22 cellular contexts compared by ENCODE assay signal in the genomic region with DNA sequence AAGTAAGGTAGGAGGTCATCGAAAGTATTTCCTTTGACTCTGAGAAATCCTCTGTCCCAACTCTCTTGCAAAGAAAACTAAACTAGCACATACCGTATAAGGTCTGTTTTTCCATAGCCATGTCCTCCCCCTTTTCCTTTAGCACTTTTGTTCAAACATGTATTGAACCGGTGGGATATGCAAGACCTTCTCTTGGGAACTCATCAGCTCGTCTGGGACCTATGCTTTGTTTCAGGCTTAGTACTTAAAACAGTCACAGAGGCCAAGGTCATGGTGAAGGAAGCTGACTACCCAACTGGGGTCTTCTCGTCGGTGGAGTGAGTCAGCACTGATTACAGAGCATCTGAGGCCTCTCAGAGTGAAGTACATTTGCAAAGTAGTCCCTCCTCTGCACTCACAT.
A peak's percentile ranks its signal among the peaks of the same experiment; 100 is the strongest.
DNase-seq lines count a peak whose midpoint lies in the region; ATAC-seq, FAIRE-seq and TF ChIP-seq lines count a peak whose summit lies in the region.
"Had no signal": no experiment of that assay in that cellular context is flagged by ENCODE, and none has a peak within 500 bp of the region (broad histone marks: within the 10 kb centered on the region; RNA-seq: fewer than 3 reads in every experiment).

No MANE protein-coding gene starts in this region.

- H3K27ac ChIP-seq in brain microvascular endothelial cell (no peak overlapping the region), stomach (no peak overlapping the region)
- H3K27ac ChIP-seq: HL-60, Peyer's patch, SJCRH30 had no signal

- H3K9me3 ChIP-seq in stomach, result no peaks in the 10 kb centered on the region
- H3K9me3 ChIP-seq: BE2C, Peyer's patch, SJCRH30 had no signal

- H3K27me3 ChIP-seq in brain microvascular endothelial cell (replicated peaks) (no peaks in the 10 kb centered on the region), stomach (peaks cover 0 to 3% (median 0%) of the 10 kb centered on the region in 3 donors)
- H3K27me3 ChIP-seq: BE2C, Peyer's patch, SJCRH30 had no signal

- no peak for ATAC-seq in GM21526 (IDR thresholded peaks at IDR 0.05; ENCODE audit: low FRiP score, unreplicated experiment)
- ATAC-seq in HG03025 (IDR thresholded peaks at IDR 0.05; ENCODE audit: low FRiP score, unreplicated experiment), result no peak
- ATAC-seq: GM12878 had no signal

- WGBS in stomach, 5 donors, result 70 to 80% (median 76%) methylated on average over 6 of the region's 6 CpGs

- FAIRE-seq in HTR-8/SVneo (lab: Jason Lieb, UNC), result peak; percentile 13
- FAIRE-seq: D721Med, GM12878 had no signal

- no peak for TF ChIP-seq EP300 in stomach (IDR thresholded peaks at IDR 0.05)

- H3K36me3 ChIP-seq in brain microvascular endothelial cell (replicated peaks), result no peaks in the 10 kb centered on the region
- no peaks in the 10 kb centered on the region for H3K36me3 ChIP-seq in stomach
- H3K36me3 ChIP-seq: BE2C, Peyer's patch, SJCRH30 had no signal

- TF ChIP-seq CTCF in brain microvascular endothelial cell (IDR thresholded peaks at IDR 0.05; ENCODE audit: low read depth, low read length, missing control alignments), result no peak
- TF ChIP-seq CTCF in stomach (IDR thresholded peaks at IDR 0.05), result no peak

- DNase-seq in HTR-8/SVneo (ENCODE audit: insufficient read length, low spot score) (no peak), brain microvascular endothelial cell (peak; percentile 44), iris pigment epithelial cell (ENCODE audit: low read depth) (peak; percentile 59), stomach (no peak)
- no peak for DNase-seq in effector CD8-positive, alpha-beta T cell (lab: John Stamatoyannopoulos, UW)
- DNase-seq: BE2C, DMS53, H9, HFFc6, MV-4-11, NCI-H1694, NCI-H2081 treated with DMSO at 0.1 percent for 48 hours, NCI-H2171 treated with DMSO at 0.1 percent for 48 hours, NCI-H524 treated with DMSO at 0.1 percent for 48 hours, NCI-H82, Peyer's patch, SJCRH30 had no signal

- peaks cover 4 to 11% (median 9%) of the 10 kb centered on the region in 4 donors for H3K4me1 ChIP-seq in stomach
- H3K4me1 ChIP-seq: BE2C, Peyer's patch had no signal

- in situ Hi-C loops in brain microvascular endothelial cell (cut with HindIII; ENCODE audit: low pct_ligation_motif_present, low sequenced_read_pairs), result no loop called here

- TF ChIP-seq POLR2A in stomach (IDR thresholded peaks at IDR 0.05), result no peak

- H3K4me3 ChIP-seq in brain microvascular endothelial cell (ENCODE audit: low read depth, low read length) (no peak overlapping the region), stomach (no peak overlapping the region)
- H3K4me3 ChIP-seq: GM12878, Peyer's patch, SJCRH30 had no signal

- intact Hi-C loops in stomach (cut with DNase I; ENCODE audit: low total_unique reads), result no loop called here

Comparison
In these comparisons a context has a peak if more than half of its experiments do, and no peak if none do; other contexts are left out.
1. DNase-seq: peak in brain microvascular endothelial cell (single experiment) and iris pigment epithelial cell (single experiment); none in HTR-8/SVneo (single experiment), stomach (single experiment) and effector CD8-positive, alpha-beta T cell (single experiment).